8 cellular contexts compared by ENCODE assay signal in genomic region chr5:90529939-90530677, GRCh38. TPM values are rescaled to one million over a fixed set of nuclear protein-coding genes. Genes with fewer than 3 reads are reported as not detected.
DNase-seq lines count a peak whose midpoint lies in the region; ATAC-seq and TF ChIP-seq lines count a peak whose summit lies in the region.

No MANE protein-coding gene starts in this region.

- H3K9me3 ChIP-seq in ES-I3 (ENCODE audit: control insufficient read depth, insufficient read depth, low read length), result no peaks in the 10 kb centered on the region
- no peaks in the 10 kb centered on the region for H3K9me3 ChIP-seq in adipocyte (ENCODE audit: control insufficient read depth, low read length)
- no peaks in the 10 kb centered on the region for H3K9me3 ChIP-seq in left ventricle myocardium inferior (replicated peaks)
- H3K9me3 ChIP-seq in uterus, result no peaks in the 10 kb centered on the region

- H3K9me3 Mint-ChIP-seq in IgD-negative memory B cell, result no peaks in the 10 kb centered on the region

- peaks cover 13 to 29% (median 23%) of the 10 kb centered on the region in 3 donors for H3K4me1 Mint-ChIP-seq in IgD-negative memory B cell

- peak overlapping the region; percentile 95 for H3K27ac ChIP-seq in left ventricle myocardium inferior (replicated peaks)
- H3K27ac ChIP-seq in uterus, result peak overlapping the region; percentile 96 to 97

- H3K27me3 Mint-ChIP-seq in IgD-negative memory B cell, result peaks cover 9% of the 10 kb centered on the region

- TF ChIP-seq CTCF in left ventricle myocardium inferior (IDR thresholded peaks at IDR 0.05; ENCODE audit: borderline replicate concordance), result peak; percentile 82
- TF ChIP-seq CTCF in uterus (IDR thresholded peaks at IDR 0.05), result peak; percentile 60 to 85 (median 69)

- H3K27me3 ChIP-seq in adipocyte (replicated peaks; ENCODE audit: control insufficient read depth, insufficient read depth, low read length) (no peaks in the 10 kb centered on the region), left ventricle myocardium inferior (ENCODE audit: low read depth) (peaks cover 22% of the 10 kb centered on the region), uterus (no peaks in the 10 kb centered on the region)

- DNase-seq in RPMI7951 (ENCODE audit: low read depth) (peak; percentile 75), adipocyte (ENCODE audit: low read depth) (peak; percentile 89), left ventricle myocardium inferior (peak; percentile 36), posterior vena cava (ENCODE audit: low spot score) (peak; percentile 82), uterus (peak; percentile 66 to 73)

- H3K4me1 ChIP-seq in ES-I3 (ENCODE audit: insufficient read depth, low read length) (peaks cover 4% of the 10 kb centered on the region; the same call in 1 of the 2 replicates), adipocyte (ENCODE audit: control insufficient read depth, insufficient read depth, low read length) (peaks cover 29% of the 10 kb centered on the region), left ventricle myocardium inferior (peaks cover 50% of the 10 kb centered on the region), uterus (peaks cover 0 to 3% of the 10 kb centered on the region in 2 donors)

- no peak for TF ChIP-seq POLR2A in uterus (IDR thresholded peaks at IDR 0.05)

- no peaks in the 10 kb centered on the region for H3K36me3 Mint-ChIP-seq in IgD-negative memory B cell

- H3K36me3 ChIP-seq in ES-I3 (ENCODE audit: insufficient read depth, low read length) (no peaks in the 10 kb centered on the region), adipocyte (ENCODE audit: control insufficient read depth, insufficient read depth, low read length, severe bottlenecking) (peaks cover 3% of the 10 kb centered on the region), left ventricle myocardium inferior (peaks cover 4% of the 10 kb centered on the region), uterus (no peaks in the 10 kb centered on the region)

- peak overlapping the region; percentile 92 to 100 (median 100) for H3K4me3 Mint-ChIP-seq in IgD-negative memory B cell

- peak overlapping the region; percentile 93 to 99 (median 98) for H3K27ac Mint-ChIP-seq in IgD-negative memory B cell

- H3K4me3 ChIP-seq in adipocyte (ENCODE audit: low read length), result peak overlapping the region; percentile 95
- H3K4me3 ChIP-seq in left ventricle myocardium inferior, result peak overlapping the region; percentile 97
- peak overlapping the region; percentile 89 to 99 for H3K4me3 ChIP-seq in uterus

- peak; percentile 62 for ATAC-seq in GM21717 (IDR thresholded peaks at IDR 0.05; ENCODE audit: unreplicated experiment)

- intact Hi-C loops in left ventricle myocardium inferior (cut with micrococcal nuclease) (loop anchor here (10.0 kb wide), 2 partner anchors 55 to 95 kb away; partner anchors contain the start of genes MBLAC2 and POLR3G), posterior vena cava (cut with DNase I) (loop anchor here in 1 of 2 donors (5.0 kb wide), 1 partner anchor 88 kb away; no protein-coding TSS in a partner anchor), uterus (cut with DNase I; ENCODE audit: low total_unique reads) (loop anchor here (10.0 kb wide), 1 partner anchor 115 kb away; no protein-coding TSS in a partner anchor)

- peak overlapping the region; percentile 100 for H3K9ac ChIP-seq in ES-I3 (ENCODE audit: low read depth, low read length)
- H3K9ac ChIP-seq in adipocyte (ENCODE audit: low read length), result peak overlapping the region; percentile 96

RNA-seq across cellular contexts. Expression of gene LYSMD3, which starts 0.7 kb away (rescaled TPM):
- 8.2 TPM for polyA plus RNA-seq in IgD-negative memory B cell
- 11.7 and 15.9 TPM in 2 replicates for total RNA-seq in RPMI7951 (2014; rRNA removed; shearing (Covaris generic))
- 19.8 TPM for total RNA-seq in left ventricle myocardium inferior
- 10 to 100 TPM; 20.7 to 31.1 TPM for total RNA-seq in posterior vena cava
- 10 to 100 TPM; 11.5 to 50.3 (median 26.9) TPM for total RNA-seq in uterus

RNA-seq across cellular contexts. Expression of gene ADGRV1, which starts 28.5 kb away (rescaled TPM):
- polyA plus RNA-seq in IgD-negative memory B cell, result not detected
- total RNA-seq in RPMI7951 (2014; rRNA removed; shearing (Covaris generic)), result 0.49 and 0.84 TPM in 2 replicates
- total RNA-seq in left ventricle myocardium inferior (not detected), posterior vena cava (under 1 TPM in 1 of 2 donors, not detected in 1; 0.19 TPM), uterus (10 to 100 TPM in 1 of 4 donors, 1 to 10 TPM in 1, not detected in 2; 1.9 to 11.3 TPM)

RNA-seq across cellular contexts. Expression of gene POLR3G, which starts 55.4 kb away (rescaled TPM):
- polyA plus RNA-seq in IgD-negative memory B cell, result 2.8 TPM
- 21.4 and 22.6 TPM in 2 replicates for total RNA-seq in RPMI7951 (2014; rRNA removed; shearing (Covaris generic))
- total RNA-seq in left ventricle myocardium inferior (0.88 TPM), posterior vena cava (1 to 10 TPM; 1.2 to 1.5 TPM), uterus (1 to 10 TPM in 3 of 4 donors, not detected in 1; 2.4 to 4.6 (median 2.5) TPM)

RNA-seq across cellular contexts. Expression of gene MBLAC2, which starts 55.5 kb away (rescaled TPM):
- 3.7 TPM for polyA plus RNA-seq in IgD-negative memory B cell
- 2.9 and 3.7 TPM in 2 replicates for total RNA-seq in RPMI7951 (2014; rRNA removed; shearing (Covaris generic))
- total RNA-seq in left ventricle myocardium inferior (3.6 TPM), posterior vena cava (1 to 10 TPM; 5.0 to 5.1 TPM), uterus (10 to 100 TPM in 3 of 4 donors, 1 to 10 TPM in 1; 2.9 to 16.4 (median 10.7) TPM)

Comparison
In these comparisons a context has a peak if more than half of its experiments do, and no peak if none do; other contexts are left out.
1. Peak in every context shown above with its lines: DNase-seq, ATAC-seq, H3K4me3 ChIP-seq and H3K27ac ChIP-seq.
2. DNase-seq: peak in every context shown above with its lines; median percentile 89 in adipocyte; 82 in posterior vena cava; 75 in RPMI7951; 70 in uterus; 36 in left ventricle myocardium inferior.